ENCODE assay signal across 18 cellular contexts in genomic region chr6:100808638-100809275, GRCh38.
DNase-seq lines count a peak whose midpoint lies in the region; ATAC-seq and TF ChIP-seq lines count a peak whose summit lies in the region.
"Had no signal": no experiment of that assay in that cellular context is flagged by ENCODE, and none has a peak within 500 bp of the region (broad histone marks: within the 10 kb centered on the region; RNA-seq: fewer than 3 reads in every experiment).

No MANE protein-coding gene starts in this region.

- peaks cover 19% of the 10 kb centered on the region for H3K4me1 Mint-ChIP-seq in HFFc6 (ENCODE audit: low read depth)
- peaks cover 8% of the 10 kb centered on the region for H3K4me1 Mint-ChIP-seq in activated CD8-positive, alpha-beta memory T cell treated with anti-CD3 and anti-CD28 coated beads, Interleukin-2, amount 10 ng/mL, durations not matched to agents 7 days and 5 days
- H3K4me1 Mint-ChIP-seq: activated naive CD8-positive, alpha-beta T cell treated with anti-CD3 and anti-CD28 coated beads, Interleukin-2, amount 50 U/mL, for 24 hours; nephron had no signal

- peak overlapping the region; percentile 49; the same call in 1 of the 2 replicates for H3K27ac Mint-ChIP-seq in HFFc6
- H3K27ac Mint-ChIP-seq in activated CD8-positive, alpha-beta memory T cell treated with anti-CD3 and anti-CD28 coated beads, Interleukin-2, amount 10 ng/mL, durations not matched to agents 7 days and 5 days = no peak overlapping the region
- H3K27ac Mint-ChIP-seq: activated CD8-positive, alpha-beta T cell treated with anti-CD3 and anti-CD28 coated beads, Interleukin-2, amount 10 ng/mL, durations not matched to agents 7 days and 5 days; activated naive CD8-positive, alpha-beta T cell treated with anti-CD3 and anti-CD28 coated beads, Interleukin-2, amount 50 U/mL, for 24 hours; activated T-helper 1 cell treated with anti-CD3 and anti-CD28 coated beads, Interleukin-12 subunit alpha, Interleukin-12 subunit beta, Interleukin-2, Interleukin-4 antibody, amounts not matched to agents 30 ng/mL and 10 ng/mL and 1 ng/mL, durations not matched to agents 14 hours and 24 hours and 36 hours; CD8-positive, alpha-beta T cell; nephron; stimulated activated naive CD8-positive, alpha-beta T cell treated with anti-CD3 and anti-CD28 coated beads, Interleukin-15, amount 100 ng/mL, for 72 hours had no signal

- H3K36me3 ChIP-seq in ACC112 (ENCODE audit: insufficient read depth, low read length) (peaks cover 6% of the 10 kb centered on the region; the same call in 1 of the 2 replicates), MG63 (peaks cover 3% of the 10 kb centered on the region)

- no peaks in the 10 kb centered on the region for H3K27me3 ChIP-seq in ACC112 (ENCODE audit: insufficient read depth, low read length)
- no peaks in the 10 kb centered on the region for H3K27me3 ChIP-seq in MG63

- no peaks in the 10 kb centered on the region for H3K27me3 Mint-ChIP-seq in HFFc6 (ENCODE audit: insufficient read depth)
- H3K27me3 Mint-ChIP-seq in activated CD8-positive, alpha-beta memory T cell treated with anti-CD3 and anti-CD28 coated beads, Interleukin-2, amount 10 ng/mL, durations not matched to agents 7 days and 5 days = no peaks in the 10 kb centered on the region
- H3K27me3 Mint-ChIP-seq: activated naive CD8-positive, alpha-beta T cell treated with anti-CD3 and anti-CD28 coated beads, Interleukin-2, amount 50 U/mL, for 24 hours; stimulated activated naive CD8-positive, alpha-beta T cell treated with anti-CD3 and anti-CD28 coated beads, Interleukin-15, amount 100 ng/mL, for 72 hours had no signal

- no peaks in the 10 kb centered on the region for H3K9me3 ChIP-seq in MG63

- DNase-seq in HFFc6 = peak; percentile 58
- DNase-seq in amniotic epithelial cell (ENCODE audit: low read depth) = peak; percentile 46
- peak; percentile 2 to 22 for DNase-seq in foreskin fibroblast
- no peak for DNase-seq in activated CD8-positive, alpha-beta memory T cell treated with anti-CD3 and anti-CD28 coated beads, Interleukin-2, amount 10 ng/mL, durations not matched to agents 7 days and 5 days
- DNase-seq in MG63 = no peak
- no peak for DNase-seq in DMS114 treated with DMSO at 0.1 percent for 48 hours (lab: John Stamatoyannopoulos, UW; ENCODE audit: unreplicated experiment)
- DNase-seq: activated CD8-positive, alpha-beta T cell treated with anti-CD3 and anti-CD28 coated beads, Interleukin-2, amount 10 ng/mL, durations not matched to agents 7 days and 5 days; activated naive CD8-positive, alpha-beta T cell treated with anti-CD3 and anti-CD28 coated beads, Interleukin-2, amount 50 U/mL, for 24 hours; CD8-positive, alpha-beta T cell; NCI-H2029 treated with DMSO at 0.1 percent for 48 hours; NCI-H524 treated with DMSO at 0.1 percent for 48 hours; stimulated activated CD4-positive, alpha-beta T cell treated with anti-CD3 and anti-CD28 coated beads, Interleukin-15, amount 100 ng/mL, for 24 hours; stimulated activated naive CD8-positive, alpha-beta T cell treated with anti-CD3 and anti-CD28 coated beads, Interleukin-15, amount 100 ng/mL, for 72 hours; SW 1271 had no signal

- TF ChIP-seq CTCF in HFFc6 (IDR thresholded peaks at IDR 0.05) (no peak), foreskin fibroblast (IDR thresholded peaks at IDR 0.05; ENCODE audit: low read depth, low read length) (no peak)

- CTCF ChIA-PET in activated CD8-positive, alpha-beta memory T cell treated with anti-CD3 and anti-CD28 coated beads, Interleukin-2, amount 10 ng/mL, durations not matched to agents 7 days and 5 days (lab: Charles Lee) = no interaction called here

- H3K79me2 ChIP-seq in ACC112 (ENCODE audit: control insufficient read depth, insufficient read depth, low read length, unreplicated experiment) = peaks cover 21% of the 10 kb centered on the region

- H3K36me3 Mint-ChIP-seq in HFFc6 (ENCODE audit: low read depth) = peaks cover 21% of the 10 kb centered on the region
- peaks cover 40% of the 10 kb centered on the region for H3K36me3 Mint-ChIP-seq in activated CD8-positive, alpha-beta memory T cell treated with anti-CD3 and anti-CD28 coated beads, Interleukin-2, amount 10 ng/mL, durations not matched to agents 7 days and 5 days

- no peak for ATAC-seq in activated CD8-positive, alpha-beta memory T cell treated with anti-CD3 and anti-CD28 coated beads, Interleukin-2, amount 10 ng/mL, durations not matched to agents 7 days and 5 days
- no peak for ATAC-seq in HG03460 (IDR thresholded peaks at IDR 0.05; ENCODE audit: unreplicated experiment)
- ATAC-seq: activated CD8-positive, alpha-beta T cell treated with anti-CD3 and anti-CD28 coated beads, Interleukin-2, amount 10 ng/mL, durations not matched to agents 7 days and 5 days; activated naive CD8-positive, alpha-beta T cell treated with anti-CD3 and anti-CD28 coated beads, Interleukin-2, amount 50 U/mL, for 24 hours; CD8-positive, alpha-beta T cell; stimulated activated naive CD8-positive, alpha-beta T cell treated with anti-CD3 and anti-CD28 coated beads, Interleukin-15, amount 100 ng/mL, for 72 hours had no signal

- H3K4me3 Mint-ChIP-seq in HFFc6 = peak overlapping the region; percentile 20; the same call in 1 of the 2 replicates
- H3K4me3 Mint-ChIP-seq in activated CD8-positive, alpha-beta memory T cell treated with anti-CD3 and anti-CD28 coated beads, Interleukin-2, amount 10 ng/mL, durations not matched to agents 7 days and 5 days = no peak overlapping the region
- H3K4me3 Mint-ChIP-seq: activated CD8-positive, alpha-beta T cell treated with anti-CD3 and anti-CD28 coated beads, Interleukin-2, amount 10 ng/mL, durations not matched to agents 7 days and 5 days; activated naive CD8-positive, alpha-beta T cell treated with anti-CD3 and anti-CD28 coated beads, Interleukin-2, amount 50 U/mL, for 24 hours; activated T-helper 1 cell treated with anti-CD3 and anti-CD28 coated beads, Interleukin-12 subunit alpha, Interleukin-12 subunit beta, Interleukin-2, Interleukin-4 antibody, amounts not matched to agents 30 ng/mL and 10 ng/mL and 1 ng/mL, durations not matched to agents 14 hours and 24 hours and 36 hours; CD8-positive, alpha-beta T cell; nephron; stimulated activated naive CD8-positive, alpha-beta T cell treated with anti-CD3 and anti-CD28 coated beads, Interleukin-15, amount 100 ng/mL, for 72 hours had no signal

- H3K4me3 ChIP-seq in ACC112 (ENCODE audit: low read depth, low read length) = peak overlapping the region; percentile 48; the same call in 1 of the 2 replicates
- H3K4me3 ChIP-seq in foreskin fibroblast (ENCODE audit: low read depth in 1 of 2, low read length in 2 of 2) = no peak overlapping the region
- no peak overlapping the region for H3K4me3 ChIP-seq in MG63

- no peaks in the 10 kb centered on the region for H3K9me3 Mint-ChIP-seq in HFFc6
- no peaks in the 10 kb centered on the region for H3K9me3 Mint-ChIP-seq in activated CD8-positive, alpha-beta memory T cell treated with anti-CD3 and anti-CD28 coated beads, Interleukin-2, amount 10 ng/mL, durations not matched to agents 7 days and 5 days (ENCODE audit: low read depth)
- H3K9me3 Mint-ChIP-seq: activated naive CD8-positive, alpha-beta T cell treated with anti-CD3 and anti-CD28 coated beads, Interleukin-2, amount 50 U/mL, for 24 hours; activated T-helper 1 cell treated with anti-CD3 and anti-CD28 coated beads, Interleukin-12 subunit alpha, Interleukin-12 subunit beta, Interleukin-2, Interleukin-4 antibody, amounts not matched to agents 30 ng/mL and 10 ng/mL and 1 ng/mL, durations not matched to agents 14 hours and 24 hours and 36 hours; CD8-positive, alpha-beta T cell; stimulated activated naive CD8-positive, alpha-beta T cell treated with anti-CD3 and anti-CD28 coated beads, Interleukin-15, amount 100 ng/mL, for 72 hours had no signal

- no peak overlapping the region for H2AFZ ChIP-seq in ACC112 (ENCODE audit: low read length, unreplicated experiment)

- peaks cover 4% of the 10 kb centered on the region for H3K4me1 ChIP-seq in ACC112 (ENCODE audit: control insufficient read depth, insufficient read depth, low read length, unreplicated experiment)

- H3K27ac ChIP-seq in ACC112 (ENCODE audit: low read depth, low read length) = no peak overlapping the region; the same call in 1 of the 2 replicates

Comparison
In these comparisons a context has a peak if more than half of its experiments do, and no peak if none do; other contexts are left out.
1. DNase-seq: peak in HFFc6 (single experiment), amniotic epithelial cell (single experiment) and foreskin fibroblast (2 of 2); none in activated CD8-positive, alpha-beta memory T cell treated with anti-CD3 and anti-CD28 coated beads, Interleukin-2, amount 10 ng/mL, durations not matched to agents 7 days and 5 days (single experiment), MG63 (single experiment) and DMS114 treated with DMSO at 0.1 percent for 48 hours (single experiment).